Comparison of ENCODE assay signal across 17 cellular contexts in the genomic region with DNA sequence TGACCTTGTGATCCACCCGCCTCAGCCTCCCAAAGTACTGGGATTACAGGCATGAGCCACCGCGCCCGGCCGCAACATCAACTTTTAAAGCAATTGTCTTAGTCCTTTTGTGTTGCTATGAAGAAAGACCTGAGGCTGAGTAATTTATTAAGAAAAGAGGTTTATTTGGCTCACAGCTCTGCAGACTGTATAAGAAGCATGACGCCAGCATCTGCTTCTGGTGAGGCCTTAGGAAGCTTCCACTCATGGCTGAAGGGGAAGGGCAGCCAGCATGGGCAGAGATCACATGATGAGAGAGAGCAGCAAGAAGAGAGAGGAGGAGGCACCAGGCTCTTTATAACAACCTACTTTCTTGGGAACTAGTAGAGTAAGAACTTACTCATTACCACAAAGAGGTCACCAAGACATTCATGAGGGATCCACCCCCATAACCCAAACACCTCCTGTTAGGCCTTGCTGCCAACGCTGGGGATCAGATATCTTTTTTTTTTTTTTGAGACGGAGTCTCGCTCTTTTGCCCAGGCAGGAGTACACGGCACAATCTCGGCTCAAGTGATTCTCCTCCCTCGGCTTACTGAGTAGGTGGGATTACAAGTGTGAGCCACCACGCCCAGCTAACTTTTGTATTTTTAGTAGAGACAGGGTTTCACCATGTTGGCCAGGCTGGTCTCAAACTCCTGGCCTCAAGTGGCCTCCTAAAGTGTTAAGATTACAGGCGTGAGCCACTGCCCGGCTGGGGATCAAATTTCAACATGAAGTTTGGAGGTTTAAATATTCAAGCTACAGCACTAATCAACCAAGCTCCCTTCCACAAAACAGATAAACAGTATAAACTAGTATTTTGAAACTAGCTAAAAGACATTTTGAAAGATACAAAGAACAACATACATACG. TPM values are rescaled to one million over a fixed set of nuclear protein-coding genes. Genes with fewer than 3 reads are reported as not detected.
DNase-seq lines count a peak whose midpoint lies in the region; ATAC-seq and TF ChIP-seq lines count a peak whose summit lies in the region.
"Had no signal": no experiment of that assay in that cellular context is flagged by ENCODE, and none has a peak within 500 bp of the region (broad histone marks: within the 10 kb centered on the region; RNA-seq: fewer than 3 reads in every experiment).

No MANE protein-coding gene starts in this region.

- H3K27ac ChIP-seq in PC-3 (ENCODE audit: low read length) (peak overlapping the region; percentile 37), esophagus (ENCODE audit: low read depth in 2 of 2, low read length in 1 of 2) (peak overlapping the region; percentile 22 to 44)
- H3K27ac ChIP-seq: foreskin keratinocyte, lower lobe of right lung, suprapubic skin had no signal

- H3K27ac Mint-ChIP-seq in activated T-cell treated with anti-CD3 and anti-CD28 coated beads, Interleukin-2, amount 50 U/mL, for 24 hours, result no peak overlapping the region
- H3K27ac Mint-ChIP-seq: naive thymus-derived CD8-positive, alpha-beta T cell had no signal

- no peak overlapping the region for H3K4me3 Mint-ChIP-seq in activated T-cell treated with anti-CD3 and anti-CD28 coated beads, Interleukin-2, amount 50 U/mL, for 4 hours
- H3K4me3 Mint-ChIP-seq in activated T-cell treated with anti-CD3 and anti-CD28 coated beads, Interleukin-2, amount 50 U/mL, for 24 hours, result no peak overlapping the region
- H3K4me3 Mint-ChIP-seq: central memory CD8-positive, alpha-beta T cell; naive thymus-derived CD8-positive, alpha-beta T cell had no signal

- H3K9me3 Mint-ChIP-seq in activated T-cell treated with anti-CD3 and anti-CD28 coated beads, Interleukin-2, amount 50 U/mL, for 4 hours, result no peaks in the 10 kb centered on the region
- H3K9me3 Mint-ChIP-seq in activated T-cell treated with anti-CD3 and anti-CD28 coated beads, Interleukin-2, amount 50 U/mL, for 24 hours, result peaks cover 6% of the 10 kb centered on the region
- H3K9me3 Mint-ChIP-seq: central memory CD8-positive, alpha-beta T cell had no signal

- no peaks in the 10 kb centered on the region for H4K20me1 ChIP-seq in PC-3 (ENCODE audit: low read length)

- H3K9ac ChIP-seq in PC-3 (ENCODE audit: low read length), result no peak overlapping the region

- no peaks in the 10 kb centered on the region for H3K36me3 Mint-ChIP-seq in activated T-cell treated with anti-CD3 and anti-CD28 coated beads, Interleukin-2, amount 50 U/mL, for 4 hours (ENCODE audit: insufficient read depth)
- no peaks in the 10 kb centered on the region for H3K36me3 Mint-ChIP-seq in activated T-cell treated with anti-CD3 and anti-CD28 coated beads, Interleukin-2, amount 50 U/mL, for 24 hours (ENCODE audit: low read depth)
- H3K36me3 Mint-ChIP-seq: naive thymus-derived CD8-positive, alpha-beta T cell had no signal

- intact Hi-C loops in PC-3 (cut with micrococcal nuclease), result no loop called here

- TF ChIP-seq CTCF in PC-3 (conservative IDR thresholded peaks at IDR 0.05; ENCODE audit: low read depth, low read length), result no peak

- no peaks in the 10 kb centered on the region for H3K9me3 ChIP-seq in PC-3 (ENCODE audit: low read length)
- H3K9me3 ChIP-seq in esophagus (ENCODE audit: control insufficient read depth in 2 of 2, insufficient read depth in 1 of 2, low read depth in 1 of 2, low read length in 1 of 2), result peaks cover 0 to 2% of the 10 kb centered on the region in 2 donors
- H3K9me3 ChIP-seq: lower lobe of right lung, suprapubic skin had no signal

- H3K27me3 ChIP-seq in PC-3 (ENCODE audit: low read length), result no peaks in the 10 kb centered on the region
- no peaks in the 10 kb centered on the region for H3K27me3 ChIP-seq in esophagus (ENCODE audit: control insufficient read depth in 1 of 2, insufficient read depth in 2 of 2, low read length in 2 of 2)
- H3K27me3 ChIP-seq: foreskin keratinocyte, suprapubic skin had no signal

- POLR2A ChIA-PET in PC-3 (lab: Charles Lee; ENCODE audit: unreplicated experiment), result no interaction called here

- H3K4me3 ChIP-seq in PC-3 (ENCODE audit: low read length) (no peak overlapping the region), esophagus (ENCODE audit: low read depth in 1 of 2, low read length in 2 of 2) (no peak overlapping the region)
- H3K4me3 ChIP-seq: lower lobe of right lung, suprapubic skin had no signal

- H3K4me1 ChIP-seq in PC-3 (ENCODE audit: insufficient read depth, low read length) (peaks cover 13% of the 10 kb centered on the region), esophagus (ENCODE audit: control insufficient read depth in 2 of 2, insufficient read depth in 2 of 2, low read length in 1 of 2) (no peaks in the 10 kb centered on the region)
- H3K4me1 ChIP-seq: lower lobe of right lung had no signal

- peaks cover 16% of the 10 kb centered on the region for H3K4me1 Mint-ChIP-seq in activated T-cell treated with anti-CD3 and anti-CD28 coated beads, Interleukin-2, amount 50 U/mL, for 4 hours (ENCODE audit: low read depth)
- H3K4me1 Mint-ChIP-seq in activated T-cell treated with anti-CD3 and anti-CD28 coated beads, Interleukin-2, amount 50 U/mL, for 24 hours (ENCODE audit: low read depth), result peaks cover 27% of the 10 kb centered on the region
- H3K4me1 Mint-ChIP-seq: central memory CD8-positive, alpha-beta T cell had no signal

- BruUV-seq in PC-3 (replicated peaks; lab: Mats Ljungman, UMichigan), result no TSS peak

- no peaks in the 10 kb centered on the region for H3K9me2 ChIP-seq in PC-3 (replicated peaks; ENCODE audit: low read length)

- peak; percentile 43 to 69 for ATAC-seq in activated T-cell treated with anti-CD3 and anti-CD28 coated beads, Interleukin-2, amount 50 U/mL, for 4 hours
- no peak for ATAC-seq in PC-3
- ATAC-seq: foreskin keratinocyte; lower lobe of right lung; naive thymus-derived CD8-positive, alpha-beta T cell had no signal

- 89 to 92% methylated on average over 16 of the region's 16 CpGs for WGBS in esophagus, 2 donors

- CTCF ChIA-PET in PC-3 (lab: Charles Lee), result no interaction called here

- no peaks in the 10 kb centered on the region for H3K79me2 ChIP-seq in PC-3 (ENCODE audit: low read length)

- no peaks in the 10 kb centered on the region for H3K27me3 Mint-ChIP-seq in activated T-cell treated with anti-CD3 and anti-CD28 coated beads, Interleukin-2, amount 50 U/mL, for 4 hours (ENCODE audit: low read depth)
- peaks cover 3% of the 10 kb centered on the region for H3K27me3 Mint-ChIP-seq in activated T-cell treated with anti-CD3 and anti-CD28 coated beads, Interleukin-2, amount 50 U/mL, for 24 hours

- H2AFZ ChIP-seq in PC-3 (ENCODE audit: low read length), result no peak overlapping the region

- H3K36me3 ChIP-seq in PC-3 (ENCODE audit: low read depth, low read length), result no peaks in the 10 kb centered on the region
- H3K36me3 ChIP-seq in esophagus (ENCODE audit: control insufficient read depth in 2 of 2, insufficient read depth in 2 of 2, low read length in 1 of 2), result no peaks in the 10 kb centered on the region
- H3K36me3 ChIP-seq: lower lobe of right lung, suprapubic skin had no signal

- no peak overlapping the region for H3K4me2 ChIP-seq in PC-3 (ENCODE audit: low read length)

- DNase-seq in activated T-cell treated with anti-CD3 and anti-CD28 coated beads, Interleukin-2, amount 50 U/mL, for 4 hours, result no peak
- no peak for DNase-seq in activated T-cell treated with anti-CD3 and anti-CD28 coated beads, Interleukin-2, amount 50 U/mL, for 24 hours
- DNase-seq in PC-3 (peak; percentile 30), NCI-H69 (lab: John Stamatoyannopoulos, UW) (no peak), GF-D8 (lab: John Stamatoyannopoulos, UW) (no peak), NCI-H2081 (lab: John Stamatoyannopoulos, UW) (no peak)
- DNase-seq in stimulated activated CD8-positive, alpha-beta memory T cell treated with anti-CD3 and anti-CD28 coated beads, Interleukin-4, amount 100 ng/mL, for 48 hours, result peak; percentile 36
- DNase-seq: foreskin keratinocyte; GDM1; KG1; lower lobe of right lung; naive thymus-derived CD8-positive, alpha-beta T cell; NCI-H1436 treated with DMSO at 0.1 percent for 48 hours; NCI-H446 treated with DMSO at 0.1 percent for 48 hours had no signal

- H3F3A ChIP-seq in PC-3 (ENCODE audit: low read length, unreplicated experiment), result no peaks in the 10 kb centered on the region

RNA-seq across cellular contexts. Expression of gene GPT2, which starts 21.4 kb away (rescaled TPM):
- total RNA-seq in activated T-cell treated with anti-CD3 and anti-CD28 coated beads, Interleukin-2, amount 50 U/mL, for 4 hours, result 10 to 100 TPM in 2 of 3 donors, 1 to 10 TPM in 1; 8.8 to 18.1 (median 11.2) TPM
- total RNA-seq in PC-3 (2014; rRNA removed), result 19.4 and 22.0 TPM in 2 replicates
- polyA plus RNA-seq in esophagus, result 10 to 100 TPM; 53.8 to 65.8 TPM

RNA-seq across cellular contexts. Expression of gene C16orf87, which starts 31.8 kb away (rescaled TPM):
- 10 to 100 TPM; 19.5 to 24.8 (median 22.4) TPM for total RNA-seq in activated T-cell treated with anti-CD3 and anti-CD28 coated beads, Interleukin-2, amount 50 U/mL, for 4 hours
- 4.0 and 5.1 TPM in 2 replicates for total RNA-seq in PC-3 (2014; rRNA removed)
- 1 to 10 TPM; 3.6 to 3.7 TPM for polyA plus RNA-seq in esophagus

Comparison
In these comparisons a context has a peak if more than half of its experiments do, and no peak if none do; other contexts are left out.
1. DNase-seq: peak in PC-3 (single experiment) and stimulated activated CD8-positive, alpha-beta memory T cell treated with anti-CD3 and anti-CD28 coated beads, Interleukin-4, amount 100 ng/mL, for 48 hours (single experiment); none in activated T-cell treated with anti-CD3 and anti-CD28 coated beads, Interleukin-2, amount 50 U/mL, for 4 hours (single experiment), activated T-cell treated with anti-CD3 and anti-CD28 coated beads, Interleukin-2, amount 50 U/mL, for 24 hours (single experiment), NCI-H69 (single experiment), GF-D8 (single experiment) and NCI-H2081 (0 of 2).